ENCODE assay signal across 3 cellular contexts in the genomic region with DNA sequence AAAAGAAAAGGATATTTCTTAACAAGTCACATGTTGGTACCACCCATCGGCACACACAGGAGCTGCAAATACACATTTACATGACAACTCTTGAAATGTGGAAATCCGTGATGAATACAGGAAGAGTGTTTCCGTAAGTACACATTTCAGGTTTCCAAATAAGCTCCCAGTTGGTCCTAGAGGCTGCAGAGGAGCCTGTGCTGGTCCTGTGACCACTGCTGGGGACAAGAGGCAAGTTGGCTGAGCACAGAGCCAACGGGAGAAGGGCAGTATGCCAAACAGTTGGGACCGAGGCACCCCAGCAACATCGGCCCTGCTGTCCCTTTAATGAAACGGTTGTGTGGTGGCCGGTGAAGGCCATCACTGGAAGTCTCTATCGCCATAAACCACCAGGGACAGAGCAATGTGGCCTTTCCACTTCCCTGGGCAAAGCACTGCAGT.
TF ChIP-seq lines count a peak whose summit lies in the region.

No MANE protein-coding gene starts in this region.

TF ChIP-seq in liver, 16 proteins besides CTCF, POLR2A, EP300 and RAD21 (continued from another document):
- TF ChIP-seq, protein P1, sequence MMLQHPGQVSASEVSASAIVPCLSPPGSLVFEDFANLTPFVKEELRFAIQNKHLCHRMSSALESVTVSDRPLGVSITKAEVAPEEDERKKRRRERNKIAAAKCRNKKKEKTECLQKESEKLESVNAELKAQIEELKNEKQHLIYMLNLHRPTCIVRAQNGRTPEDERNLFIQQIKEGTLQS (IDR thresholded peaks at IDR 0.05), result no peak
- TF ChIP-seq GABPA (IDR thresholded peaks at IDR 0.05 in 1 of 2, conservative IDR thresholded peaks at IDR 0.05 in 1 of 2) (no peak), RXRA (IDR thresholded peaks at IDR 0.05) (no peak), JUND (IDR thresholded peaks at IDR 0.05) (no peak), SP1 (IDR thresholded peaks at IDR 0.05) (no peak), YY1 (IDR thresholded peaks at IDR 0.05) (no peak), HNF4G (IDR thresholded peaks at IDR 0.05) (no peak), FOXA2 (IDR thresholded peaks at IDR 0.05) (no peak), HNF4A (conservative IDR thresholded peaks at IDR 0.05) (no peak), EGR1 (IDR thresholded peaks at IDR 0.05; ENCODE audit: low read depth in 2 of 2) (no peak)
- TF ChIP-seq, protein P2, sequence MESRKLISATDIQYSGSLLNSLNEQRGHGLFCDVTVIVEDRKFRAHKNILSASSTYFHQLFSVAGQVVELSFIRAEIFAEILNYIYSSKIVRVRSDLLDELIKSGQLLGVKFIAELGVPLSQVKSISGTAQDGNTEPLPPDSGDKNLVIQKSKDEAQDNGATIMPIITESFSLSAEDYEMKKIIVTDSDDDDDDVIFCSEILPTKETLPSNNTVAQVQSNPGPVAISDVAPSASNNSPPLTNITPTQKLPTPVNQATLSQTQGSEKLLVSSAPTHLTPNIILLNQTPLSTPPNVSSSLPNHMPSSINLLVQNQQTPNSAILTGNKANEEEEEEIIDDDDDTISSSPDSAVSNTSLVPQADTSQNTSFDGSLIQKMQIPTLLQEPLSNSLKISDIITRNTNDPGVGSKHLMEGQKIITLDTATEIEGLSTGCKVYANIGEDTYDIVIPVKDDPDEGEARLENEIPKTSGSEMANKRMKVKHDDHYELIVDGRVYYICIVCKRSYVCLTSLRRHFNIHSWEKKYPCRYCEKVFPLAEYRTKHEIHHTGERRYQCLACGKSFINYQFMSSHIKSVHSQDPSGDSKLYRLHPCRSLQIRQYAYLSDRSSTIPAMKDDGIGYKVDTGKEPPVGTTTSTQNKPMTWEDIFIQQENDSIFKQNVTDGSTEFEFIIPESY (IDR thresholded peaks at IDR 0.05), result no peak
- TF ChIP-seq, protein P3, sequence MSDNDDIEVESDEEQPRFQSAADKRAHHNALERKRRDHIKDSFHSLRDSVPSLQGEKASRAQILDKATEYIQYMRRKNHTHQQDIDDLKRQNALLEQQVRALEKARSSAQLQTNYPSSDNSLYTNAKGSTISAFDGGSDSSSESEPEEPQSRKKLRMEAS (IDR thresholded peaks at IDR 0.05), result no peak
- TF ChIP-seq, protein P4, sequence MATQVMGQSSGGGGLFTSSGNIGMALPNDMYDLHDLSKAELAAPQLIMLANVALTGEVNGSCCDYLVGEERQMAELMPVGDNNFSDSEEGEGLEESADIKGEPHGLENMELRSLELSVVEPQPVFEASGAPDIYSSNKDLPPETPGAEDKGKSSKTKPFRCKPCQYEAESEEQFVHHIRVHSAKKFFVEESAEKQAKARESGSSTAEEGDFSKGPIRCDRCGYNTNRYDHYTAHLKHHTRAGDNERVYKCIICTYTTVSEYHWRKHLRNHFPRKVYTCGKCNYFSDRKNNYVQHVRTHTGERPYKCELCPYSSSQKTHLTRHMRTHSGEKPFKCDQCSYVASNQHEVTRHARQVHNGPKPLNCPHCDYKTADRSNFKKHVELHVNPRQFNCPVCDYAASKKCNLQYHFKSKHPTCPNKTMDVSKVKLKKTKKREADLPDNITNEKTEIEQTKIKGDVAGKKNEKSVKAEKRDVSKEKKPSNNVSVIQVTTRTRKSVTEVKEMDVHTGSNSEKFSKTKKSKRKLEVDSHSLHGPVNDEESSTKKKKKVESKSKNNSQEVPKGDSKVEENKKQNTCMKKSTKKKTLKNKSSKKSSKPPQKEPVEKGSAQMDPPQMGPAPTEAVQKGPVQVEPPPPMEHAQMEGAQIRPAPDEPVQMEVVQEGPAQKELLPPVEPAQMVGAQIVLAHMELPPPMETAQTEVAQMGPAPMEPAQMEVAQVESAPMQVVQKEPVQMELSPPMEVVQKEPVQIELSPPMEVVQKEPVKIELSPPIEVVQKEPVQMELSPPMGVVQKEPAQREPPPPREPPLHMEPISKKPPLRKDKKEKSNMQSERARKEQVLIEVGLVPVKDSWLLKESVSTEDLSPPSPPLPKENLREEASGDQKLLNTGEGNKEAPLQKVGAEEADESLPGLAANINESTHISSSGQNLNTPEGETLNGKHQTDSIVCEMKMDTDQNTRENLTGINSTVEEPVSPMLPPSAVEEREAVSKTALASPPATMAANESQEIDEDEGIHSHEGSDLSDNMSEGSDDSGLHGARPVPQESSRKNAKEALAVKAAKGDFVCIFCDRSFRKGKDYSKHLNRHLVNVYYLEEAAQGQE (IDR thresholded peaks at IDR 0.05), result no peak

TF ChIP-seq in HepG2, 621 proteins besides CTCF, POLR2A, EP300 and RAD21 (continued from another document):
- no peak for TF ChIP-seq PHB2 (IDR thresholded peaks at IDR 0.05; ENCODE audit: partially characterized antibody)
- TF ChIP-seq SPEN (CRISPR knock-in tag; IDR thresholded peaks at IDR 0.05; ENCODE audit: low read depth), result no peak
- no peak for TF ChIP-seq STAG1 (CRISPR knock-in tag; IDR thresholded peaks at IDR 0.05)
- TF ChIP-seq, protein P5, sequence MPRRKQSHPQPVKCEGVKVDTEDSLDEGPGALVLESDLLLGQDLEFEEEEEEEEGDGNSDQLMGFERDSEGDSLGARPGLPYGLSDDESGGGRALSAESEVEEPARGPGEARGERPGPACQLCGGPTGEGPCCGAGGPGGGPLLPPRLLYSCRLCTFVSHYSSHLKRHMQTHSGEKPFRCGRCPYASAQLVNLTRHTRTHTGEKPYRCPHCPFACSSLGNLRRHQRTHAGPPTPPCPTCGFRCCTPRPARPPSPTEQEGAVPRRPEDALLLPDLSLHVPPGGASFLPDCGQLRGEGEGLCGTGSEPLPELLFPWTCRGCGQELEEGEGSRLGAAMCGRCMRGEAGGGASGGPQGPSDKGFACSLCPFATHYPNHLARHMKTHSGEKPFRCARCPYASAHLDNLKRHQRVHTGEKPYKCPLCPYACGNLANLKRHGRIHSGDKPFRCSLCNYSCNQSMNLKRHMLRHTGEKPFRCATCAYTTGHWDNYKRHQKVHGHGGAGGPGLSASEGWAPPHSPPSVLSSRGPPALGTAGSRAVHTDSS (CRISPR knock-in tag; conservative IDR thresholded peaks at IDR 0.05), result no peak
- no peak for TF ChIP-seq RCOR2 (CRISPR knock-in tag; IDR thresholded peaks at IDR 0.05)
- no peak for TF ChIP-seq TARDBP (CRISPR knock-in tag; IDR thresholded peaks at IDR 0.05)
- TF ChIP-seq, protein P6, sequence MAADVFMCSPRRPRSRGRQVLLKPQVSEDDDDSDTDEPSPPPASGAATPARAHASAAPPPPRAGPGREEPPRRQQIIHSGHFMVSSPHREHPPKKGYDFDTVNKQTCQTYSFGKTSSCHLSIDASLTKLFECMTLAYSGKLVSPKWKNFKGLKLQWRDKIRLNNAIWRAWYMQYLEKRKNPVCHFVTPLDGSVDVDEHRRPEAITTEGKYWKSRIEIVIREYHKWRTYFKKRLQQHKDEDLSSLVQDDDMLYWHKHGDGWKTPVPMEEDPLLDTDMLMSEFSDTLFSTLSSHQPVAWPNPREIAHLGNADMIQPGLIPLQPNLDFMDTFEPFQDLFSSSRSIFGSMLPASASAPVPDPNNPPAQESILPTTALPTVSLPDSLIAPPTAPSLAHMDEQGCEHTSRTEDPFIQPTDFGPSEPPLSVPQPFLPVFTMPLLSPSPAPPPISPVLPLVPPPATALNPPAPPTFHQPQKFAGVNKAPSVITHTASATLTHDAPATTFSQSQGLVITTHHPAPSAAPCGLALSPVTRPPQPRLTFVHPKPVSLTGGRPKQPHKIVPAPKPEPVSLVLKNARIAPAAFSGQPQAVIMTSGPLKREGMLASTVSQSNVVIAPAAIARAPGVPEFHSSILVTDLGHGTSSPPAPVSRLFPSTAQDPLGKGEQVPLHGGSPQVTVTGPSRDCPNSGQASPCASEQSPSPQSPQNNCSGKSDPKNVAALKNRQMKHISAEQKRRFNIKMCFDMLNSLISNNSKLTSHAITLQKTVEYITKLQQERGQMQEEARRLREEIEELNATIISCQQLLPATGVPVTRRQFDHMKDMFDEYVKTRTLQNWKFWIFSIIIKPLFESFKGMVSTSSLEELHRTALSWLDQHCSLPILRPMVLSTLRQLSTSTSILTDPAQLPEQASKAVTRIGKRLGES (CRISPR knock-in tag; IDR thresholded peaks at IDR 0.05; ENCODE audit: borderline replicate concordance), result no peak
- no peak for TF ChIP-seq CCAR2 (optimal IDR thresholded peaks at IDR 0.05; ENCODE audit: low read depth, low read length)
- TF ChIP-seq, protein P7, sequence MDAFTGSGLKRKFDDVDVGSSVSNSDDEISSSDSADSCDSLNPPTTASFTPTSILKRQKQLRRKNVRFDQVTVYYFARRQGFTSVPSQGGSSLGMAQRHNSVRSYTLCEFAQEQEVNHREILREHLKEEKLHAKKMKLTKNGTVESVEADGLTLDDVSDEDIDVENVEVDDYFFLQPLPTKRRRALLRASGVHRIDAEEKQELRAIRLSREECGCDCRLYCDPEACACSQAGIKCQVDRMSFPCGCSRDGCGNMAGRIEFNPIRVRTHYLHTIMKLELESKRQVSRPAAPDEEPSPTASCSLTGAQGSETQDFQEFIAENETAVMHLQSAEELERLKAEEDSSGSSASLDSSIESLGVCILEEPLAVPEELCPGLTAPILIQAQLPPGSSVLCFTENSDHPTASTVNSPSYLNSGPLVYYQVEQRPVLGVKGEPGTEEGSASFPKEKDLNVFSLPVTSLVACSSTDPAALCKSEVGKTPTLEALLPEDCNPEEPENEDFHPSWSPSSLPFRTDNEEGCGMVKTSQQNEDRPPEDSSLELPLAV (CRISPR knock-in tag; conservative IDR thresholded peaks at IDR 0.05; ENCODE audit: low read depth), result no peak
- TF ChIP-seq ZNF326 (CRISPR knock-in tag; IDR thresholded peaks at IDR 0.05; ENCODE audit: borderline replicate concordance), result no peak

TF ChIP-seq in GM12891, 5 proteins besides CTCF, POLR2A, EP300 and RAD21 (continued from another document):
- no peak for TF ChIP-seq POLR2AphosphoS5 (IDR thresholded peaks at IDR 0.05; ENCODE audit: low read depth, low read length)
- no peak for TF ChIP-seq SPI1 (IDR thresholded peaks at IDR 0.05; ENCODE audit: low read depth, low read length)
